In the genomic region with DNA sequence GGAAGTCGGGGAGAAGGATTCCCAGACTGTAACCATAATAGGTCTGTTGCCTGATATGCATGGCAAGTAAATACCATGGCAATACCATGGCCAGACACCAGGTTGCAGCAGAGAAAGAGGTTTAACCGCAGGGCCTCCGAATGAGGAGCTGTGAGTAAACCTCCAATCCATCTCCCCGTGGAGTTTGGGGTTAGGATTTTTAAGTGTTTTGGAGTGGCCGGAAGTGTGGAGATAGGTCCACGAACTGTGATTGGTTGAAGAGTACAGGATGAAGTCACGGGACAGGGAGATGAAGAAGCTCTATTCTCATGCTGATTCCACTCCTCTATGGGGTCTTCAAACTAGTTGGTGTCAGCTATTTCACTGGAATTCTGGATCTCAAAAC, we compare ENCODE assay signal across 8 cellular contexts.
DNase-seq lines count a peak whose midpoint lies in the region; TF ChIP-seq lines count a peak whose summit lies in the region.

No MANE protein-coding gene starts in this region.

- POLR2A ChIA-PET in HEK293 (lab: Yijun Ruan, JAX), result interaction anchor here (1.3 kb wide), 1 partner anchor 193 kb away, joined by 9 read pairs; no protein-coding TSS in a partner anchor

- CTCF ChIA-PET in HEK293 (lab: Yijun Ruan, JAX), result interaction anchor here (0.6 to 2.8 kb wide), 26 partner anchors 10 to 430 kb away, joined by 3 to 23 read pairs (median 3); no protein-coding TSS in a partner anchor

- TF ChIP-seq CTCF in HEK293 (tag by site-specific recombination; IDR thresholded peaks at IDR 0.05), result peak; percentile 57
- TF ChIP-seq CTCF in astrocyte of the cerebellum (IDR thresholded peaks at IDR 0.05; ENCODE audit: low read depth, low read length, missing control alignments), result peak; percentile 84

- H3K27ac ChIP-seq in HEK293 (ENCODE audit: extremely low read depth, low read depth, low read length) (no peak overlapping the region), SJCRH30 (no peak overlapping the region)

- H3K36me3 ChIP-seq in HEK293 (ENCODE audit: control insufficient read depth in 2 of 2, insufficient read depth in 1 of 2, low read length in 2 of 2), result no peaks in the 10 kb centered on the region
- no peaks in the 10 kb centered on the region for H3K36me3 ChIP-seq in SJCRH30

- no peaks in the 10 kb centered on the region for H3K27me3 ChIP-seq in SJCRH30

- H3K9me3 ChIP-seq in HEK293 (ENCODE audit: control insufficient read depth, insufficient read depth, low read depth, low read length) (no peaks in the 10 kb centered on the region), SJCRH30 (replicated peaks) (no peaks in the 10 kb centered on the region)

- in situ Hi-C loops in astrocyte of the cerebellum (cut with HindIII; ENCODE audit: low sequenced_read_pairs), result no loop called here

- no peaks in the 10 kb centered on the region; the same call in 1 of the 2 replicates for H3K4me1 ChIP-seq in HEK293 (ENCODE audit: control insufficient read depth, insufficient read depth, low read length)
- H3K4me1 ChIP-seq in SJCRH30, result peaks cover 10% of the 10 kb centered on the region

- no peak overlapping the region for H3K4me3 ChIP-seq in HEK293 (ENCODE audit: low read depth, low read length)
- no peak overlapping the region for H3K4me3 ChIP-seq in SJCRH30
- H3K4me3 ChIP-seq in astrocyte of the cerebellum (ENCODE audit: low read depth, low read length), result no peak overlapping the region
- H3K4me3 ChIP-seq in skeletal muscle cell (ENCODE audit: low read depth, low read length), result no peak overlapping the region

- DNase-seq in activated CD4-positive, CD25-positive, alpha-beta regulatory T cell treated with anti-CD3 and anti-CD28 coated beads, Interleukin-2, amount 50 U/mL, for 16 hours (ENCODE audit: low read depth, low spot score), result peak; percentile 12
- no peak for DNase-seq in activated CD4-positive, CD25-positive, alpha-beta regulatory T cell treated with anti-CD3 and anti-CD28 coated beads, Interleukin-2, amount 50 U/mL, for 72 hours
- DNase-seq in LoVo (ENCODE audit: low spot score) (peak; percentile 56), SJCRH30 (peak; percentile 91 to 98), astrocyte of the cerebellum (ENCODE audit: low read depth) (peak; percentile 79), hippocampal formation (lab: John Stamatoyannopoulos, UW) (peak; percentile 60 to 61), skeletal muscle cell (ENCODE audit: low read depth) (peak; percentile 24)

TF ChIP-seq in HEK293, 187 proteins besides CTCF, POLR2A, EP300 and RAD21 (continues in another document):
- TF ChIP-seq ZNF596 (tag by site-specific recombination; IDR thresholded peaks at IDR 0.05), result no peak
- TF ChIP-seq ZFP69B (tag by site-specific recombination; IDR thresholded peaks at IDR 0.05), result no peak
- peak; percentile 99 for TF ChIP-seq ZNF266 (tag by site-specific recombination; IDR thresholded peaks at IDR 0.05; ENCODE audit: low read depth)
- peak; percentile 54 for TF ChIP-seq ZNF654 (tag by site-specific recombination; IDR thresholded peaks at IDR 0.05; ENCODE audit: low read depth)
- no peak for TF ChIP-seq GLIS1 (tag by site-specific recombination; IDR thresholded peaks at IDR 0.05)
- TF ChIP-seq MEIS1 (CRISPR knock-in tag; IDR thresholded peaks at IDR 0.05; ENCODE audit: borderline replicate concordance), result no peak
- TF ChIP-seq, protein P1, sequence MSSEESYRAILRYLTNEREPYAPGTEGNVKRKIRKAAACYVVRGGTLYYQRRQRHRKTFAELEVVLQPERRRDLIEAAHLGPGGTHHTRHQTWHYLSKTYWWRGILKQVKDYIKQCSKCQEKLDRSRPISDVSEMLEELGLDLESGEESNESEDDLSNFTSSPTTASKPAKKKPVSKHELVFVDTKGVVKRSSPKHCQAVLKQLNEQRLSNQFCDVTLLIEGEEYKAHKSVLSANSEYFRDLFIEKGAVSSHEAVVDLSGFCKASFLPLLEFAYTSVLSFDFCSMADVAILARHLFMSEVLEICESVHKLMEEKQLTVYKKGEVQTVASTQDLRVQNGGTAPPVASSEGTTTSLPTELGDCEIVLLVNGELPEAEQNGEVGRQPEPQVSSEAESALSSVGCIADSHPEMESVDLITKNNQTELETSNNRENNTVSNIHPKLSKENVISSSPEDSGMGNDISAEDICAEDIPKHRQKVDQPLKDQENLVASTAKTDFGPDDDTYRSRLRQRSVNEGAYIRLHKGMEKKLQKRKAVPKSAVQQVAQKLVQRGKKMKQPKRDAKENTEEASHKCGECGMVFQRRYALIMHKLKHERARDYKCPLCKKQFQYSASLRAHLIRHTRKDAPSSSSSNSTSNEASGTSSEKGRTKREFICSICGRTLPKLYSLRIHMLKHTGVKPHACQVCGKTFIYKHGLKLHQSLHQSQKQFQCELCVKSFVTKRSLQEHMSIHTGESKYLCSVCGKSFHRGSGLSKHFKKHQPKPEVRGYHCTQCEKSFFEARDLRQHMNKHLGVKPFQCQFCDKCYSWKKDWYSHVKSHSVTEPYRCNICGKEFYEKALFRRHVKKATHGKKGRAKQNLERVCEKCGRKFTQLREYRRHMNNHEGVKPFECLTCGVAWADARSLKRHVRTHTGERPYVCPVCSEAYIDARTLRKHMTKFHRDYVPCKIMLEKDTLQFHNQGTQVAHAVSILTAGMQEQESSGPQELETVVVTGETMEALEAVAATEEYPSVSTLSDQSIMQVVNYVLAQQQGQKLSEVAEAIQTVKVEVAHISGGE (tag by site-specific recombination; conservative IDR thresholded peaks at IDR 0.05; ENCODE audit: low read depth), result no peak
- no peak for TF ChIP-seq ZNF677 (tag by site-specific recombination; IDR thresholded peaks at IDR 0.05)
- no peak for TF ChIP-seq YY2 (tag by site-specific recombination; IDR thresholded peaks at IDR 0.05)
- no peak for TF ChIP-seq ZBTB7A (tag by site-specific recombination; IDR thresholded peaks at IDR 0.05; ENCODE audit: low read depth)
- TF ChIP-seq ZNF391 (tag by site-specific recombination; IDR thresholded peaks at IDR 0.05; ENCODE audit: borderline replicate concordance, low read depth), result no peak
- no peak for TF ChIP-seq ZNF19 (tag by site-specific recombination; IDR thresholded peaks at IDR 0.05; ENCODE audit: low read depth)
- no peak for TF ChIP-seq ZNF473 (tag by site-specific recombination; IDR thresholded peaks at IDR 0.05)
- TF ChIP-seq, protein P2, sequence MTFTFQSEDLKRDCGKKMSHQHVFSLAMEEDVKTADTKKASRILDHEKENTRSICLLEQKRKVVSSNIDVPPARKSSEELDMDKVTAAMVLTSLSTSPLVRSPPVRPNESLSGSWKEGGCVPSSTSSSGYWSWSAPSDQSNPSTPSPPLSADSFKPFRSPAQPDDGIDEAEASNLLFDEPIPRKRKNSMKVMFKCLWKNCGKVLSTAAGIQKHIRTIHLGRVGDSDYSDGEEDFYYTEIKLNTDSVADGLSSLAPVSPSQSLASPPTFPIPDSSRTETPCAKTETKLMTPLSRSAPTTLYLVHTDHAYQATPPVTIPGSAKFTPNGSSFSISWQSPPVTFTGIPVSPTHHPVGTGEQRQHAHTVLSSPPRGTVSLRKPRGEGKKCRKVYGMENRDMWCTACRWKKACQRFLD (tag by site-specific recombination; IDR thresholded peaks at IDR 0.05), result no peak
- TF ChIP-seq ZFP3 (tag by site-specific recombination; IDR thresholded peaks at IDR 0.05; ENCODE audit: low read depth), result no peak
- TF ChIP-seq ZNF132 (tag by site-specific recombination; IDR thresholded peaks at IDR 0.05; ENCODE audit: borderline replicate concordance), result no peak
- TF ChIP-seq SETDB1 (IDR thresholded peaks at IDR 0.05; ENCODE audit: insufficient read length, low read length), result peak; percentile 14
- no peak for TF ChIP-seq ZNF138 (tag by site-specific recombination; IDR thresholded peaks at IDR 0.05; ENCODE audit: borderline replicate concordance)
- TF ChIP-seq ZNF600 (tag by site-specific recombination; IDR thresholded peaks at IDR 0.05), result peak; percentile 39; the same call in 1 of the 2 replicates
- TF ChIP-seq, protein P3, sequence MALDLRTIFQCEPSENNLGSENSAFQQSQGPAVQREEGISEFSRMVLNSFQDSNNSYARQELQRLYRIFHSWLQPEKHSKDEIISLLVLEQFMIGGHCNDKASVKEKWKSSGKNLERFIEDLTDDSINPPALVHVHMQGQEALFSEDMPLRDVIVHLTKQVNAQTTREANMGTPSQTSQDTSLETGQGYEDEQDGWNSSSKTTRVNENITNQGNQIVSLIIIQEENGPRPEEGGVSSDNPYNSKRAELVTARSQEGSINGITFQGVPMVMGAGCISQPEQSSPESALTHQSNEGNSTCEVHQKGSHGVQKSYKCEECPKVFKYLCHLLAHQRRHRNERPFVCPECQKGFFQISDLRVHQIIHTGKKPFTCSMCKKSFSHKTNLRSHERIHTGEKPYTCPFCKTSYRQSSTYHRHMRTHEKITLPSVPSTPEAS (tag by site-specific recombination; IDR thresholded peaks at IDR 0.05), result no peak
- TF ChIP-seq, protein P4, sequence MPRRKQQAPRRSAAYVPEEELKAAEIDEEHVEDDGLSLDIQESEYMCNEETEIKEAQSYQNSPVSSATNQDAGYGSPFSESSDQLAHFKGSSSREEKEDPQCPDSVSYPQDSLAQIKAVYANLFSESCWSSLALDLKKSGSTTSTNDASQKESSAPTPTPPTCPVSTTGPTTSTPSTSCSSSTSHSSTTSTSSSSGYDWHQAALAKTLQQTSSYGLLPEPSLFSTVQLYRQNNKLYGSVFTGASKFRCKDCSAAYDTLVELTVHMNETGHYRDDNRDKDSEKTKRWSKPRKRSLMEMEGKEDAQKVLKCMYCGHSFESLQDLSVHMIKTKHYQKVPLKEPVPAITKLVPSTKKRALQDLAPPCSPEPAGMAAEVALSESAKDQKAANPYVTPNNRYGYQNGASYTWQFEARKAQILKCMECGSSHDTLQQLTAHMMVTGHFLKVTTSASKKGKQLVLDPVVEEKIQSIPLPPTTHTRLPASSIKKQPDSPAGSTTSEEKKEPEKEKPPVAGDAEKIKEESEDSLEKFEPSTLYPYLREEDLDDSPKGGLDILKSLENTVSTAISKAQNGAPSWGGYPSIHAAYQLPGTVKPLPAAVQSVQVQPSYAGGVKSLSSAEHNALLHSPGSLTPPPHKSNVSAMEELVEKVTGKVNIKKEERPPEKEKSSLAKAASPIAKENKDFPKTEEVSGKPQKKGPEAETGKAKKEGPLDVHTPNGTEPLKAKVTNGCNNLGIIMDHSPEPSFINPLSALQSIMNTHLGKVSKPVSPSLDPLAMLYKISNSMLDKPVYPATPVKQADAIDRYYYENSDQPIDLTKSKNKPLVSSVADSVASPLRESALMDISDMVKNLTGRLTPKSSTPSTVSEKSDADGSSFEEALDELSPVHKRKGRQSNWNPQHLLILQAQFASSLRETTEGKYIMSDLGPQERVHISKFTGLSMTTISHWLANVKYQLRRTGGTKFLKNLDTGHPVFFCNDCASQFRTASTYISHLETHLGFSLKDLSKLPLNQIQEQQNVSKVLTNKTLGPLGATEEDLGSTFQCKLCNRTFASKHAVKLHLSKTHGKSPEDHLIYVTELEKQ (tag by site-specific recombination; IDR thresholded peaks at IDR 0.05; ENCODE audit: borderline replicate concordance), result no peak
- TF ChIP-seq ZNF155 (tag by site-specific recombination; IDR thresholded peaks at IDR 0.05), result no peak
- TF ChIP-seq ZNF114 (tag by site-specific recombination; IDR thresholded peaks at IDR 0.05), result no peak
